In genomic region chr21:17911628-17912027, GRCh38 we compare ENCODE assay signal across 1 cellular context.
TF ChIP-seq lines count a peak whose summit lies in the region.

No MANE protein-coding gene starts in this region.

TF ChIP-seq in IMR-90, 13 proteins besides CTCF, POLR2A, EP300 and RAD21 (continued from another document):
- TF ChIP-seq FOS (IDR thresholded peaks at IDR 0.05; ENCODE audit: low read depth, low read length) = no peak
- no peak for TF ChIP-seq MAZ (IDR thresholded peaks at IDR 0.05; ENCODE audit: borderline replicate concordance, low read depth, low read length)
